ENCODE assay signal across 22 cellular contexts in genomic region chr4:114282937-114283336, GRCh38.
DNase-seq lines count a peak whose midpoint lies in the region; ATAC-seq and TF ChIP-seq lines count a peak whose summit lies in the region.
"Had no signal": no experiment of that assay in that cellular context is flagged by ENCODE, and none has a peak within 500 bp of the region (broad histone marks: within the 10 kb centered on the region; RNA-seq: fewer than 3 reads in every experiment).

No MANE protein-coding gene starts in this region.

- peak; percentile 38 for DNase-seq in GDM1 (lab: John Stamatoyannopoulos, UW)
- DNase-seq in activated B cell treated with CpG ODN at 0.5 μM for 24 hours, result no peak
- no peak for DNase-seq in suprapubic skin (ENCODE audit: low spot score in 2 of 2)
- no peak for DNase-seq in type B pancreatic cell (ENCODE audit: extremely low spot score, unreplicated experiment)
- no peak for DNase-seq in left cardiac atrium
- DNase-seq: activated CD8-positive, alpha-beta T cell treated with anti-CD3 and anti-CD28 coated beads, Interleukin-2, amount 10 ng/mL, durations not matched to agents 7 days and 5 days; activated naive CD8-positive, alpha-beta T cell treated with anti-CD3 and anti-CD28 coated beads for 36 hours; Caco-2; GOT3; NCI-H1694; NCI-H2227 treated with DMSO at 0.1 percent for 48 hours; stimulated activated CD4-positive, alpha-beta T cell treated with anti-CD3 and anti-CD28 coated beads, Interleukin-2, amount 100 ng/mL, for 48 hours; substantia nigra; T-helper 17 cell had no signal

- H3K9me3 ChIP-seq in suprapubic skin, result no peaks in the 10 kb centered on the region
- H3K9me3 ChIP-seq: prostate gland had no signal

- intact Hi-C loops in activated B cell treated with CpG ODN at 0.5 μM for 24 hours (cut with micrococcal nuclease) (no loop called here), left cardiac atrium (cut with DNase I) (no loop called here)

- H3K9me3 Mint-ChIP-seq in activated B cell treated with CpG ODN at 0.5 μM for 24 hours (peaks cover 2% of the 10 kb centered on the region), type B pancreatic cell (peaks cover 4% of the 10 kb centered on the region)

- TF ChIP-seq POLR2A in suprapubic skin (IDR thresholded peaks at IDR 0.05), result no peak

- no peak for TF ChIP-seq EP300 in suprapubic skin (IDR thresholded peaks at IDR 0.05)

- H3K27ac Mint-ChIP-seq in activated B cell treated with CpG ODN at 0.5 μM for 24 hours, result no peak overlapping the region
- no peak overlapping the region for H3K27ac Mint-ChIP-seq in type B pancreatic cell
- H3K27ac Mint-ChIP-seq: activated CD8-positive, alpha-beta T cell treated with anti-CD3 and anti-CD28 coated beads, Interleukin-2, amount 10 ng/mL, durations not matched to agents 7 days and 5 days; activated naive CD8-positive, alpha-beta T cell treated with anti-CD3 and anti-CD28 coated beads for 36 hours; brain; T-helper 17 cell had no signal

- no peak overlapping the region for H3K4me3 ChIP-seq in suprapubic skin
- H3K4me3 ChIP-seq: coronary artery, lung, prostate gland, skin epidermis had no signal

- CTCF ChIA-PET in activated B cell treated with CpG ODN at 0.5 μM for 24 hours (lab: Charles Lee), result no interaction called here

- POLR2A ChIA-PET in activated B cell treated with CpG ODN at 0.5 μM for 24 hours (lab: Charles Lee), result no interaction called here

- H3K36me3 ChIP-seq in suprapubic skin, result no peaks in the 10 kb centered on the region
- H3K36me3 ChIP-seq: prostate gland had no signal

- H3K4me1 Mint-ChIP-seq in activated B cell treated with CpG ODN at 0.5 μM for 24 hours, result peaks cover 14% of the 10 kb centered on the region
- no peaks in the 10 kb centered on the region for H3K4me1 Mint-ChIP-seq in type B pancreatic cell (ENCODE audit: unreplicated experiment)
- H3K4me1 Mint-ChIP-seq: activated naive CD8-positive, alpha-beta T cell treated with anti-CD3 and anti-CD28 coated beads for 36 hours; brain; T-helper 17 cell had no signal

- H3K27me3 ChIP-seq in suprapubic skin, result no peaks in the 10 kb centered on the region

- no peak for TF ChIP-seq CTCF in activated B cell treated with CpG ODN at 0.5 μM for 24 hours (IDR thresholded peaks at IDR 0.05)
- no peak for TF ChIP-seq CTCF in suprapubic skin (IDR thresholded peaks at IDR 0.05)
- no peak for TF ChIP-seq CTCF in type B pancreatic cell (conservative IDR thresholded peaks at IDR 0.05)

- no peak overlapping the region for H3K27ac ChIP-seq in suprapubic skin
- H3K27ac ChIP-seq: prostate gland had no signal

- WGBS in suprapubic skin, result 57% methylated on average over 1 of the region's 1 CpG

- H3K36me3 Mint-ChIP-seq in activated B cell treated with CpG ODN at 0.5 μM for 24 hours (ENCODE audit: low read depth), result no peaks in the 10 kb centered on the region
- no peaks in the 10 kb centered on the region for H3K36me3 Mint-ChIP-seq in type B pancreatic cell
- H3K36me3 Mint-ChIP-seq: activated naive CD8-positive, alpha-beta T cell treated with anti-CD3 and anti-CD28 coated beads for 36 hours; brain had no signal

- no peaks in the 10 kb centered on the region for H3K4me1 ChIP-seq in suprapubic skin
- H3K4me1 ChIP-seq: prostate gland had no signal

- peaks cover 8% of the 10 kb centered on the region for H3K27me3 Mint-ChIP-seq in activated B cell treated with CpG ODN at 0.5 μM for 24 hours
- no peaks in the 10 kb centered on the region for H3K27me3 Mint-ChIP-seq in type B pancreatic cell
- H3K27me3 Mint-ChIP-seq: brain had no signal

- peak; percentile 70 for ATAC-seq in GM19467 (IDR thresholded peaks at IDR 0.05; ENCODE audit: unreplicated experiment)
- ATAC-seq in HG03469 (IDR thresholded peaks at IDR 0.05; ENCODE audit: unreplicated experiment), result peak; percentile 64
- ATAC-seq in activated B cell treated with CpG ODN at 0.5 μM for 24 hours (ENCODE audit: low read depth), result peak; percentile 87
- no peak for ATAC-seq in HG02973 (IDR thresholded peaks at IDR 0.05; ENCODE audit: unreplicated experiment)
- no peak for ATAC-seq in left cardiac atrium
- ATAC-seq: activated CD8-positive, alpha-beta T cell treated with anti-CD3 and anti-CD28 coated beads, Interleukin-2, amount 10 ng/mL, durations not matched to agents 7 days and 5 days; T-helper 17 cell had no signal

- H3K4me3 Mint-ChIP-seq in activated B cell treated with CpG ODN at 0.5 μM for 24 hours (no peak overlapping the region), type B pancreatic cell (no peak overlapping the region)
- H3K4me3 Mint-ChIP-seq: activated CD8-positive, alpha-beta T cell treated with anti-CD3 and anti-CD28 coated beads, Interleukin-2, amount 10 ng/mL, durations not matched to agents 7 days and 5 days; activated naive CD8-positive, alpha-beta T cell treated with anti-CD3 and anti-CD28 coated beads for 36 hours; brain; T-helper 17 cell had no signal

Comparison
In these comparisons a context has a peak if more than half of its experiments do, and no peak if none do; other contexts are left out.
1. ATAC-seq: peak in GM19467 (single experiment), HG03469 (single experiment) and activated B cell treated with CpG ODN at 0.5 μM for 24 hours (single experiment); none in HG02973 (single experiment) and left cardiac atrium (0 of 2).